Comparison of ENCODE assay signal across 8 cellular contexts in the genomic region with DNA sequence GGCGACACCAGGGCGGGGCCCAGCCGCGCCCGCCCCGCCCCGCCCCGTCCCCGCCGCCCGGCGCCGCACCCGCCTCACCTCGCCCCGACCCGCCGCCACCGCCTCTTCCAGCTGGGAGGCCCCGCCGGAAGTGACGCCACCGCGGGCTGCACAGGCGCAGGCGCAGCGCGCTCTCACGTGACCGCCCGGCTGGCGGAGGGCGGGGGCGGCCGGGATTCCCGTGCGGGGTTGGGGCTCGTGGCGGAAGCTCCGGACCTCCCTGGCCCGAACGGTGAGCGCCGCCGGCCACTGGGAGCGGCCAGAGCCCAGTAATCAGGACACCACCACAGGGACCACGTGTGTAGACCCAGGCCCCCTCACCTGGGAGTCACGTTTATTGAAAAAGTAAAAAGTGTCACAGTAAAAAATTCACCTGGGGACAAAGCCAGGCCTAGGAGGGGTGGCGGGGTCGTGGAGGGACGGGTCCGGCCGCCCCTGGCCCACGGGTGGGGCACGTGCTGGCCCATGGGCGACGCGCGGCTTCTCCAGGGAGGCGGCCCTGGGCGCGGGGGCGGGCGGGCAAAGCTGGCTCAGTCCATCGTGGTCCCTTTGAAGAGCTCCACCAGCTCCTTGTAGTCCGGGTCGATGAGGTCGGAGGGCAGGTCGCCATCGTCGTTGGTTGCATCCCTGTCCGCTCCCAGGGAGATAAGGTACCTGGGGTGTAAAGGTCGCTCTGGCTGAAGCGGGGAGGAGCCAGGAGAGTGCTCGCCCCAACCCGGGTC. TPM values are rescaled to one million over a fixed set of nuclear protein-coding genes. Genes with fewer than 3 reads are reported as not detected.
A peak's percentile ranks its signal among the peaks of the same experiment; 100 is the strongest.
DNase-seq lines count a peak whose midpoint lies in the region; ATAC-seq and TF ChIP-seq lines count a peak whose summit lies in the region.

A gene with protein sequence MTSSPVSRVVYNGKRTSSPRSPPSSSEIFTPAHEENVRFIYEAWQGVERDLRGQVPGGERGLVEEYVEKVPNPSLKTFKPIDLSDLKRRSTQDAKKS (minus strand): TSS at position 132 of the 761 bp plus-strand sequence. CDS start 8,785 bp downstream, outside the sequence.

- DNase-seq in A673 (ENCODE audit: low spot score): peak; percentile 97
- peak; percentile 99 for DNase-seq in NCI-H345 (lab: John Stamatoyannopoulos, UW)
- DNase-seq in activated B cell treated with CpG ODN at 0.5 μM for 24 hours: peak; percentile 97
- peak; percentile 91 to 95 for DNase-seq in cardiac fibroblast (ENCODE audit: low read depth in 2 of 2)
- DNase-seq in immature natural killer cell: peak; percentile 93
- DNase-seq in smooth muscle cell of the brain vasculature (ENCODE audit: low read depth, low spot score): peak; percentile 65

- H3K36me3 Mint-ChIP-seq in activated B cell treated with CpG ODN at 0.5 μM for 24 hours (ENCODE audit: low read depth) (peaks cover 6% of the 10 kb centered on the region), immature natural killer cell (no peaks in the 10 kb centered on the region)

- peak within 1 kb of the TSS; percentile 92 for H3K4me3 Mint-ChIP-seq in activated B cell treated with CpG ODN at 0.5 μM for 24 hours
- H3K4me3 Mint-ChIP-seq in immature natural killer cell: peak within 1 kb of the TSS; percentile 86 to 93 (median 92)

- H3K27ac Mint-ChIP-seq in activated B cell treated with CpG ODN at 0.5 μM for 24 hours (peak within 1 kb of the TSS; percentile 91), immature natural killer cell (peak within 1 kb of the TSS; percentile 91 to 98 (median 94))

- TSS peak; percentile 84 for BruUV-seq in A673 (replicated peaks; lab: Mats Ljungman, UMichigan)

- peak within 1 kb of the TSS; percentile 86 for H3K4me3 ChIP-seq in A673 (ENCODE audit: low read depth, low read length, poor library complexity, severe bottlenecking)
- H3K4me3 ChIP-seq in cardiac fibroblast (replicated peaks in 1 of 2; ENCODE audit: low read depth in 2 of 2, low read length in 2 of 2): peak within 1 kb of the TSS; percentile 71 to 82

- H3K9me3 ChIP-seq in A673 (ENCODE audit: low read depth, low read length, poor library complexity, severe bottlenecking): no peaks in the 10 kb centered on the region

- TF ChIP-seq CTCF in A673 (conservative IDR thresholded peaks at IDR 0.05; ENCODE audit: low read depth, low read length): no peak
- no peak for TF ChIP-seq CTCF in activated B cell treated with CpG ODN at 0.5 μM for 24 hours (IDR thresholded peaks at IDR 0.05)
- TF ChIP-seq CTCF in cardiac fibroblast (IDR thresholded peaks at IDR 0.05; ENCODE audit: low read depth, low read length): no peak

- POLR2A ChIA-PET in A673 (lab: Charles Lee; ENCODE audit: low non-redundant PET) (interaction anchor here (0.6 kb wide), 1 partner anchor 528 kb away, joined by 4 read pairs; no protein-coding TSS in a partner anchor), activated B cell treated with CpG ODN at 0.5 μM for 24 hours (lab: Charles Lee) (interaction anchor here (0.6 to 2.1 kb wide), 18 partner anchors 11 to 615 kb away, joined by 3 to 18 read pairs (median 6); partner anchors contain the start of genes ALYREF, ANAPC11, ARHGDIA and CENPX)

- H3K9me3 Mint-ChIP-seq in activated B cell treated with CpG ODN at 0.5 μM for 24 hours (no peaks in the 10 kb centered on the region), immature natural killer cell (no peaks in the 10 kb centered on the region)

- intact Hi-C loops in A673 (cut with micrococcal nuclease; ENCODE audit: unreplicated experiment): no loop called here
- intact Hi-C loops in activated B cell treated with CpG ODN at 0.5 μM for 24 hours (cut with micrococcal nuclease): loop anchor here (1.0 kb wide), 3 partner anchors 28 to 190 kb away; partner anchors contain the start of genes LRRC45 and MRPL12

- H3K27ac ChIP-seq in A673 (ENCODE audit: low read depth, low read length, poor library complexity, severe bottlenecking): peak within 1 kb of the TSS; percentile 98

- ATAC-seq in GM18907 (IDR thresholded peaks at IDR 0.05; ENCODE audit: unreplicated experiment) (peak; percentile 64), HG03159 (IDR thresholded peaks at IDR 0.05; ENCODE audit: unreplicated experiment) (peak; percentile 68), activated B cell treated with CpG ODN at 0.5 μM for 24 hours (ENCODE audit: low read depth) (peak; percentile 81)

- peaks cover 9% of the 10 kb centered on the region for H3K4me1 ChIP-seq in A673 (ENCODE audit: insufficient read depth, low read length, poor library complexity, severe bottlenecking)

- CTCF ChIA-PET in A673 (lab: Charles Lee) (no interaction called here), activated B cell treated with CpG ODN at 0.5 μM for 24 hours (lab: Charles Lee) (interaction anchor here (1.1 kb wide), 1 partner anchor 36 kb away, joined by 3 read pairs; no protein-coding TSS in a partner anchor)

- H3K27me3 Mint-ChIP-seq in activated B cell treated with CpG ODN at 0.5 μM for 24 hours: no peaks in the 10 kb centered on the region
- peaks cover 6 to 14% (median 9%) of the 10 kb centered on the region in 3 donors for H3K27me3 Mint-ChIP-seq in immature natural killer cell (ENCODE audit: low read depth in 3 of 3)

- H3K36me3 ChIP-seq in A673 (ENCODE audit: insufficient read depth, low read length, poor library complexity, severe bottlenecking): no peaks in the 10 kb centered on the region

- peaks cover 22% of the 10 kb centered on the region for H3K4me1 Mint-ChIP-seq in activated B cell treated with CpG ODN at 0.5 μM for 24 hours
- H3K4me1 Mint-ChIP-seq in immature natural killer cell: peaks cover 20 to 28% of the 10 kb centered on the region in 2 donors

- H3K27me3 ChIP-seq in A673 (replicated peaks; ENCODE audit: insufficient read depth, low read depth, low read length, poor library complexity): no peaks in the 10 kb centered on the region

RNA-seq across cellular contexts. Expression of the gene that starts here (rescaled TPM):
- total RNA-seq in A673 (2021): 126 and 130 TPM in 2 replicates
- 75.0 and 90.4 TPM in 2 replicates for total RNA-seq in activated B cell treated with CpG ODN at 0.5 μM for 24 hours
- 100 to 1,000 TPM; 112 to 178 (median 124) TPM for polyA plus RNA-seq in immature natural killer cell

Comparison
In these comparisons a context has a peak if more than half of its experiments do, and no peak if none do; other contexts are left out.
1. Peak in every context shown above with its lines: DNase-seq, ATAC-seq, H3K4me3 ChIP-seq and H3K27ac ChIP-seq.